1 cellular context compared by ENCODE assay signal in genomic region chr14:90396342-90397339, GRCh38.
TF ChIP-seq lines count a peak whose summit lies in the region.

CALM1 (plus strand) TSS chr14:90397029; CDS start chr14:90397231, 202 bp downstream.

TF ChIP-seq in GM12878, 131 proteins besides CTCF, POLR2A, EP300 and RAD21 (continued from another document and continues in another):
- no peak for TF ChIP-seq E4F1 (IDR thresholded peaks at IDR 0.05; ENCODE audit: borderline replicate concordance, partially characterized antibody)
- TF ChIP-seq MYB (IDR thresholded peaks at IDR 0.05; ENCODE audit: borderline replicate concordance, low read depth, low read length), result no peak
- no peak for TF ChIP-seq NFYA (IDR thresholded peaks at IDR 0.05; ENCODE audit: borderline replicate concordance, low read depth, low read length)
- no peak for TF ChIP-seq CEBPZ (IDR thresholded peaks at IDR 0.05; ENCODE audit: low read depth, low read length)
- no peak for TF ChIP-seq SUZ12 (IDR thresholded peaks at IDR 0.05; ENCODE audit: unreplicated experiment)
- TF ChIP-seq SMARCA5 (IDR thresholded peaks at IDR 0.05), result peak; percentile 98
- peak; percentile 89 for TF ChIP-seq CBFB (IDR thresholded peaks at IDR 0.05; ENCODE audit: low read depth)
- no peak for TF ChIP-seq CUX1 (IDR thresholded peaks at IDR 0.05; ENCODE audit: insufficient replicate concordance, low read depth, low read length)
- TF ChIP-seq PML (IDR thresholded peaks at IDR 0.05; ENCODE audit: low read length), result peak; percentile 99
- no peak for TF ChIP-seq ZNF274 (IDR thresholded peaks at IDR 0.05; ENCODE audit: insufficient read depth, insufficient read length)
- TF ChIP-seq ATF2 (IDR thresholded peaks at IDR 0.05; ENCODE audit: low read length), result no peak; the same call in 1 of the 2 replicates
- TF ChIP-seq CHD2 (IDR thresholded peaks at IDR 0.05; ENCODE audit: borderline replicate concordance, low read depth, low read length), result peak; percentile 96
- TF ChIP-seq SREBF2 (IDR thresholded peaks at IDR 0.05; ENCODE audit: low read length), result no peak
- peak; percentile 75 for TF ChIP-seq MXI1 (IDR thresholded peaks at IDR 0.05; ENCODE audit: low read depth, low read length)
- no peak for TF ChIP-seq MTA2 (IDR thresholded peaks at IDR 0.05; ENCODE audit: low read depth)
- no peak for TF ChIP-seq STAT3 (IDR thresholded peaks at IDR 0.05; ENCODE audit: low read depth, low read length)
- no peak for TF ChIP-seq E2F8 (IDR thresholded peaks at IDR 0.05; ENCODE audit: low read depth, partially characterized antibody)
- TF ChIP-seq HDAC6 (IDR thresholded peaks at IDR 0.05; ENCODE audit: unreplicated experiment), result peak; percentile 97
- no peak for TF ChIP-seq NFIC (IDR thresholded peaks at IDR 0.05; ENCODE audit: low read depth, low read length)
- TF ChIP-seq MAX (IDR thresholded peaks at IDR 0.05; ENCODE audit: low read depth, low read length), result peak; percentile 89
- TF ChIP-seq ZNF24 (IDR thresholded peaks at IDR 0.05), result peak; percentile 77; the same call in 1 of the 2 replicates
- TF ChIP-seq ELK1 (IDR thresholded peaks at IDR 0.05; ENCODE audit: low read depth, low read length), result peak; percentile 79
- peak; percentile 92 for TF ChIP-seq TCF12 (IDR thresholded peaks at IDR 0.05; ENCODE audit: low read depth, low read length)
- TF ChIP-seq CHD1 (IDR thresholded peaks at IDR 0.05; ENCODE audit: low read depth, low read length), result peak; percentile 89
- TF ChIP-seq CBX3 (IDR thresholded peaks at IDR 0.05; ENCODE audit: borderline replicate concordance, low read depth), result no peak
- peak; percentile 22; the same call in 1 of the 2 replicates for TF ChIP-seq ZBTB4 (CRISPR knock-in tag; IDR thresholded peaks at IDR 0.05)
- TF ChIP-seq CHD4 (IDR thresholded peaks at IDR 0.05), result no peak
- TF ChIP-seq TARDBP (IDR thresholded peaks at IDR 0.05; ENCODE audit: borderline replicate concordance), result peak; percentile 88; the same call in 1 of the 2 replicates
- peak; percentile 94 for TF ChIP-seq SP1 (IDR thresholded peaks at IDR 0.05; ENCODE audit: low read depth, low read length)
- TF ChIP-seq MLLT1 (IDR thresholded peaks at IDR 0.05), result 0 out of 2 replicates have a peak, but pooled peaks have one; percentile 56
- TF ChIP-seq ASH2L (IDR thresholded peaks at IDR 0.05; ENCODE audit: borderline replicate concordance, low read depth), result no peak
- no peak for TF ChIP-seq USF1 (IDR thresholded peaks at IDR 0.05; ENCODE audit: borderline replicate concordance, extremely low read length, insufficient read depth, low read depth, low read length)
- TF ChIP-seq LARP7 (IDR thresholded peaks at IDR 0.05), result peak; percentile 97
- TF ChIP-seq ZBED1 (IDR thresholded peaks at IDR 0.05; ENCODE audit: borderline replicate concordance), result peak; percentile 94
